1 cellular context compared by ENCODE assay signal in the genomic region with DNA sequence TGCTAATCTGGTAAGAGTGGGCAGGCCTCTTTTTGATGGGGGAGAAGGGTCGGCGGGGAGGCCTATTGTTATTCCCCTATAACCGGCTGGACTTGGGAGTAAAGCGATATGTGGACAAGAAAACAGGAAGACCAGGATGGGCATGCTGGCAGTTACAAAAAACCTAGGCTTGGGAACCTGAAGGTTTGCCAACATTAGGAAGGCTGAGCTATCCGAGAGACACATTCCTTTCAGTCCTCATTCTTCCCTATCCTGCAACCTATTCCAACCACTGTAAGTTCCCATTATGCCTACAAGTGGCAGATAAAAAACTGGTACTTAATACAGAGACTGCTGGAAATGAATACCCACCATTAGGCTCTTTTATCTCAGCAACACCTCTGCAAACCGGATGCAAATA.
TF ChIP-seq lines count a peak whose summit lies in the region.

No MANE protein-coding gene starts in this region.

TF ChIP-seq in SK-N-SH treated with all-trans-retinoic acid at 6 μM for 48 hours, 23 proteins besides CTCF, POLR2A, EP300 and RAD21 (continued from another document):
- TF ChIP-seq, protein P1, sequence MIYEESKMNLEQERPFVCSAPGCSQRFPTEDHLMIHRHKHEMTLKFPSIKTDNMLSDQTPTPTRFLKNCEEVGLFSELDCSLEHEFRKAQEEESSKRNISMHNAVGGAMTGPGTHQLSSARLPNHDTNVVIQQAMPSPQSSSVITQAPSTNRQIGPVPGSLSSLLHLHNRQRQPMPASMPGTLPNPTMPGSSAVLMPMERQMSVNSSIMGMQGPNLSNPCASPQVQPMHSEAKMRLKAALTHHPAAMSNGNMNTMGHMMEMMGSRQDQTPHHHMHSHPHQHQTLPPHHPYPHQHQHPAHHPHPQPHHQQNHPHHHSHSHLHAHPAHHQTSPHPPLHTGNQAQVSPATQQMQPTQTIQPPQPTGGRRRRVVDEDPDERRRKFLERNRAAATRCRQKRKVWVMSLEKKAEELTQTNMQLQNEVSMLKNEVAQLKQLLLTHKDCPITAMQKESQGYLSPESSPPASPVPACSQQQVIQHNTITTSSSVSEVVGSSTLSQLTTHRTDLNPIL (CRISPR knock-in tag; IDR thresholded peaks at IDR 0.05; ENCODE audit: low read depth) = no peak
- TF ChIP-seq OSR1 (CRISPR knock-in tag; IDR thresholded peaks at IDR 0.05) (no peak), ISL1 (CRISPR knock-in tag; IDR thresholded peaks at IDR 0.05) (no peak), ZFP30 (CRISPR knock-in tag; IDR thresholded peaks at IDR 0.05) (no peak), BACH2 (CRISPR knock-in tag; IDR thresholded peaks at IDR 0.05; ENCODE audit: borderline replicate concordance) (no peak), SNAI2 (CRISPR knock-in tag; IDR thresholded peaks at IDR 0.05) (no peak), ZNF70 (CRISPR knock-in tag; IDR thresholded peaks at IDR 0.05) (no peak)
- TF ChIP-seq, protein P2, sequence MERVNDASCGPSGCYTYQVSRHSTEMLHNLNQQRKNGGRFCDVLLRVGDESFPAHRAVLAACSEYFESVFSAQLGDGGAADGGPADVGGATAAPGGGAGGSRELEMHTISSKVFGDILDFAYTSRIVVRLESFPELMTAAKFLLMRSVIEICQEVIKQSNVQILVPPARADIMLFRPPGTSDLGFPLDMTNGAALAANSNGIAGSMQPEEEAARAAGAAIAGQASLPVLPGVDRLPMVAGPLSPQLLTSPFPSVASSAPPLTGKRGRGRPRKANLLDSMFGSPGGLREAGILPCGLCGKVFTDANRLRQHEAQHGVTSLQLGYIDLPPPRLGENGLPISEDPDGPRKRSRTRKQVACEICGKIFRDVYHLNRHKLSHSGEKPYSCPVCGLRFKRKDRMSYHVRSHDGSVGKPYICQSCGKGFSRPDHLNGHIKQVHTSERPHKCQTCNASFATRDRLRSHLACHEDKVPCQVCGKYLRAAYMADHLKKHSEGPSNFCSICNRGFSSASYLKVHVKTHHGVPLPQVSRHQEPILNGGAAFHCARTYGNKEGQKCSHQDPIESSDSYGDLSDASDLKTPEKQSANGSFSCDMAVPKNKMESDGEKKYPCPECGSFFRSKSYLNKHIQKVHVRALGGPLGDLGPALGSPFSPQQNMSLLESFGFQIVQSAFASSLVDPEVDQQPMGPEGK (CRISPR knock-in tag; IDR thresholded peaks at IDR 0.05; ENCODE audit: borderline replicate concordance) = no peak
- TF ChIP-seq, protein P3, sequence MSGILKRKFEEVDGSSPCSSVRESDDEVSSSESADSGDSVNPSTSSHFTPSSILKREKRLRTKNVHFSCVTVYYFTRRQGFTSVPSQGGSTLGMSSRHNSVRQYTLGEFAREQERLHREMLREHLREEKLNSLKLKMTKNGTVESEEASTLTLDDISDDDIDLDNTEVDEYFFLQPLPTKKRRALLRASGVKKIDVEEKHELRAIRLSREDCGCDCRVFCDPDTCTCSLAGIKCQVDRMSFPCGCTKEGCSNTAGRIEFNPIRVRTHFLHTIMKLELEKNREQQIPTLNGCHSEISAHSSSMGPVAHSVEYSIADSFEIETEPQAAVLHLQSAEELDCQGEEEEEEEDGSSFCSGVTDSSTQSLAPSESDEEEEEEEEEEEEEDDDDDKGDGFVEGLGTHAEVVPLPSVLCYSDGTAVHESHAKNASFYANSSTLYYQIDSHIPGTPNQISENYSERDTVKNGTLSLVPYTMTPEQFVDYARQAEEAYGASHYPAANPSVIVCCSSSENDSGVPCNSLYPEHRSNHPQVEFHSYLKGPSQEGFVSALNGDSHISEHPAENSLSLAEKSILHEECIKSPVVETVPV (CRISPR knock-in tag; IDR thresholded peaks at IDR 0.05) = no peak
- TF ChIP-seq, protein P4, sequence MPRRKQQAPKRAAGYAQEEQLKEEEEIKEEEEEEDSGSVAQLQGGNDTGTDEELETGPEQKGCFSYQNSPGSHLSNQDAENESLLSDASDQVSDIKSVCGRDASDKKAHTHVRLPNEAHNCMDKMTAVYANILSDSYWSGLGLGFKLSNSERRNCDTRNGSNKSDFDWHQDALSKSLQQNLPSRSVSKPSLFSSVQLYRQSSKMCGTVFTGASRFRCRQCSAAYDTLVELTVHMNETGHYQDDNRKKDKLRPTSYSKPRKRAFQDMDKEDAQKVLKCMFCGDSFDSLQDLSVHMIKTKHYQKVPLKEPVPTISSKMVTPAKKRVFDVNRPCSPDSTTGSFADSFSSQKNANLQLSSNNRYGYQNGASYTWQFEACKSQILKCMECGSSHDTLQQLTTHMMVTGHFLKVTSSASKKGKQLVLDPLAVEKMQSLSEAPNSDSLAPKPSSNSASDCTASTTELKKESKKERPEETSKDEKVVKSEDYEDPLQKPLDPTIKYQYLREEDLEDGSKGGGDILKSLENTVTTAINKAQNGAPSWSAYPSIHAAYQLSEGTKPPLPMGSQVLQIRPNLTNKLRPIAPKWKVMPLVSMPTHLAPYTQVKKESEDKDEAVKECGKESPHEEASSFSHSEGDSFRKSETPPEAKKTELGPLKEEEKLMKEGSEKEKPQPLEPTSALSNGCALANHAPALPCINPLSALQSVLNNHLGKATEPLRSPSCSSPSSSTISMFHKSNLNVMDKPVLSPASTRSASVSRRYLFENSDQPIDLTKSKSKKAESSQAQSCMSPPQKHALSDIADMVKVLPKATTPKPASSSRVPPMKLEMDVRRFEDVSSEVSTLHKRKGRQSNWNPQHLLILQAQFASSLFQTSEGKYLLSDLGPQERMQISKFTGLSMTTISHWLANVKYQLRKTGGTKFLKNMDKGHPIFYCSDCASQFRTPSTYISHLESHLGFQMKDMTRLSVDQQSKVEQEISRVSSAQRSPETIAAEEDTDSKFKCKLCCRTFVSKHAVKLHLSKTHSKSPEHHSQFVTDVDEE (CRISPR knock-in tag; IDR thresholded peaks at IDR 0.05) = no peak
